18 cellular contexts compared by ENCODE assay signal in genomic region chr4:65383589-65384305, GRCh38.
DNase-seq lines count a peak whose midpoint lies in the region; ATAC-seq, FAIRE-seq and TF ChIP-seq lines count a peak whose summit lies in the region.
"Had no signal": no experiment of that assay in that cellular context is flagged by ENCODE, and none has a peak within 500 bp of the region (broad histone marks: within the 10 kb centered on the region; RNA-seq: fewer than 3 reads in every experiment).

No MANE protein-coding gene starts in this region.

- no peaks in the 10 kb centered on the region for H3K27me3 ChIP-seq in dorsolateral prefrontal cortex
- H3K27me3 ChIP-seq: heart right ventricle, upper lobe of right lung had no signal

- H3K27ac ChIP-seq in dorsolateral prefrontal cortex: no peak overlapping the region
- H3K27ac ChIP-seq: heart right ventricle, upper lobe of right lung had no signal

- peak; percentile 20 for FAIRE-seq in urothelium cell line (lab: Jason Lieb, UNC)

- ATAC-seq in SK-N-SH treated with all-trans-retinoic acid at 6 μM for 48 hours: peak; percentile 70
- ATAC-seq: activated CD8-positive, alpha-beta T cell treated with anti-CD3 and anti-CD28 coated beads for 36 hours; effector memory CD8-positive, alpha-beta T cell; HCT116; heart right ventricle; left ventricle myocardium superior; upper lobe of right lung had no signal

- DNase-seq in LHCN-M2 (ENCODE audit: low read depth) (peak; percentile 67), fibroblast of mammary gland (ENCODE audit: low read depth) (peak; percentile 5), urothelium cell line (ENCODE audit: low spot score) (peak; percentile 32), dorsolateral prefrontal cortex (no peak)
- DNase-seq in central memory CD4-positive, alpha-beta T cell: no peak
- DNase-seq in activated CD4-positive, alpha-beta T cell treated with anti-CD3 and anti-CD28 coated beads, Interleukin-2, amount 50 U/mL, for 48 hours: no peak
- DNase-seq: activated CD8-positive, alpha-beta T cell treated with anti-CD3 and anti-CD28 coated beads for 36 hours; activated naive CD4-positive, alpha-beta T cell; amygdala; effector memory CD8-positive, alpha-beta T cell; heart right ventricle; left ventricle myocardium superior; NCI-H1694 treated with DMSO at 0.1 percent for 48 hours; NCI-H2227 treated with DMSO at 0.1 percent for 48 hours; T1000; upper lobe of right lung had no signal

- H3K4me3 ChIP-seq in fibroblast of mammary gland (ENCODE audit: control insufficient read depth, low read depth, low read length) (no peak overlapping the region), dorsolateral prefrontal cortex (no peak overlapping the region)
- H3K4me3 ChIP-seq: heart right ventricle, upper lobe of right lung had no signal

- TF ChIP-seq CTCF in fibroblast of mammary gland (conservative IDR thresholded peaks at IDR 0.05; ENCODE audit: control insufficient read depth, insufficient read depth, low read depth, low read length) (no peak), dorsolateral prefrontal cortex (IDR thresholded peaks at IDR 0.05 in 54 of 56, conservative IDR thresholded peaks at IDR 0.05 in 2 of 56; ENCODE audit: low read depth in 1 of 56, partially characterized antibody in 56 of 56) (no peak)

- intact Hi-C loops in dorsolateral prefrontal cortex (cut with DNase I): no loop called here

TF ChIP-seq in SK-N-SH treated with all-trans-retinoic acid at 6 μM for 48 hours, 23 proteins besides CTCF, POLR2A, EP300 and RAD21:
- TF ChIP-seq GLIS3 (CRISPR knock-in tag; IDR thresholded peaks at IDR 0.05) (no peak), SNAI2 (CRISPR knock-in tag; IDR thresholded peaks at IDR 0.05) (no peak)
TF ChIP-seq in SK-N-SH treated with all-trans-retinoic acid at 6 μM for 48 hours: peak in this region for 0.

Comparison
In these comparisons a context has a peak if more than half of its experiments do, and no peak if none do; other contexts are left out.
1. DNase-seq: peak in LHCN-M2 (single experiment), fibroblast of mammary gland (single experiment) and urothelium cell line (single experiment); none in dorsolateral prefrontal cortex (0 of 10), central memory CD4-positive, alpha-beta T cell (single experiment) and activated CD4-positive, alpha-beta T cell treated with anti-CD3 and anti-CD28 coated beads, Interleukin-2, amount 50 U/mL, for 48 hours (0 of 2).